In genomic region chr9:18534611-18535010, GRCh38 we compare ENCODE assay signal across 28 cellular contexts.
"Had no signal": no experiment of that assay in that cellular context is flagged by ENCODE, and none has a peak within 500 bp of the region (broad histone marks: within the 10 kb centered on the region; RNA-seq: fewer than 3 reads in every experiment).

No MANE protein-coding gene starts in this region.

- H3K4me1 ChIP-seq: stomach, suprapubic skin, testis, thyroid gland, tibial artery, tibial nerve, transverse colon, upper lobe of right lung, vagina had no signal

- H3K27ac ChIP-seq: stomach, suprapubic skin, testis, thoracic aorta, thyroid gland, tibial artery, tibial nerve, transverse colon, upper lobe of left lung, upper lobe of right lung, uterus, vagina had no signal

- ATAC-seq: stimulated activated effector memory CD8-positive, alpha-beta T cell treated with anti-CD3 and anti-CD28 coated beads, Interleukin-12 subunit alpha, Interleukin-12 subunit beta, amount 100 ng/mL, for 72 hours; stimulated activated memory B cell treated with anti-CD40 and anti-IgM and Interleukin-4, amounts not matched to agents 10 μg/mL and 1 μg/mL and 100 μg/mL, for 72 hours; stimulated activated naive B cell treated with anti-CD40 and anti-IgM and Interleukin-4, amounts not matched to agents 10 μg/mL and 1 μg/mL and 100 μg/mL, for 72 hours; stimulated activated naive CD8-positive, alpha-beta T cell treated with anti-CD3 and anti-CD28 coated beads, Interleukin-15, amount 100 ng/mL, for 72 hours; stimulated activated naive CD8-positive, alpha-beta T cell treated with anti-CD3 and anti-CD28 coated beads, Interleukin-15, Interleukin-2, amounts not matched to agents 100 U/mL and 50 U/mL, for 24 hours; upper lobe of right lung had no signal

- H3K9me3 ChIP-seq: testis, thyroid gland, vagina had no signal

- H3K4me3 Mint-ChIP-seq: stimulated activated effector memory CD8-positive, alpha-beta T cell treated with anti-CD3 and anti-CD28 coated beads, Interleukin-12 subunit alpha, Interleukin-12 subunit beta, amount 100 ng/mL, for 72 hours; stimulated activated memory B cell treated with anti-CD40 and anti-IgM and Interleukin-4, amounts not matched to agents 10 μg/mL and 1 μg/mL and 100 μg/mL, for 72 hours; stimulated activated naive B cell treated with anti-CD40 and anti-IgM and Interleukin-4, amounts not matched to agents 10 μg/mL and 1 μg/mL and 100 μg/mL, for 72 hours; stimulated activated naive CD8-positive, alpha-beta T cell treated with anti-CD3 and anti-CD28 coated beads, Interleukin-15, amount 100 ng/mL, for 72 hours; stimulated activated naive CD8-positive, alpha-beta T cell treated with anti-CD3 and anti-CD28 coated beads, Interleukin-15, Interleukin-2, amounts not matched to agents 100 ng/mL and 50 ng/mL, for 24 hours; type B pancreatic cell had no signal

- DNase-seq: stimulated activated CD4-positive, alpha-beta T cell treated with anti-CD3 and anti-CD28 coated beads, Interleukin-2, amount 100 ng/mL, for 48 hours; stimulated activated CD4-positive, alpha-beta T cell treated with anti-CD3 and anti-CD28 coated beads, Interleukin-4, amount 100 ng/mL, for 1 hour; stimulated activated CD4-positive, alpha-beta T cell treated with anti-CD3 and anti-CD28 coated beads, Interleukin-4, amount 100 ng/mL, for 24 hours; stimulated activated CD4-positive, alpha-beta T cell treated with anti-CD3 and anti-CD28 coated beads, Interleukin-4, amount 100 ng/mL, for 4 hours; stimulated activated CD8-positive, alpha-beta memory T cell treated with anti-CD3 and anti-CD28 coated beads, Interleukin-4, amount 100 ng/mL, for 48 hours; stimulated activated naive B cell treated with anti-CD40 and anti-IgM and Interleukin-4, amounts not matched to agents 10 μg/mL and 1 μg/mL and 100 μg/mL, for 72 hours; stimulated activated naive CD4-positive, alpha-beta T cell; stimulated activated naive CD4-positive, alpha-beta T cell treated with Interleukin-2 at 50 U/mL for 16 hours; stimulated activated naive CD8-positive, alpha-beta T cell treated with anti-CD3 and anti-CD28 coated beads, Interleukin-15, amount 100 ng/mL, for 72 hours; stimulated activated naive CD8-positive, alpha-beta T cell treated with anti-CD3 and anti-CD28 coated beads, Interleukin-15, Interleukin-2, amounts not matched to agents 100 U/mL and 50 U/mL, for 24 hours; stomach; substantia nigra; testis; thyroid gland; tibial artery; transverse colon; trophoblast cell; upper lobe of left lung; upper lobe of right lung; uterus had no signal

- H3K4me3 ChIP-seq: stomach, suprapubic skin, testis, thoracic aorta, thyroid gland, tibial artery, tibial nerve, transverse colon, upper lobe of left lung, upper lobe of right lung, uterus, vagina had no signal

- H3K27ac Mint-ChIP-seq: stimulated activated effector memory CD8-positive, alpha-beta T cell treated with anti-CD3 and anti-CD28 coated beads, Interleukin-12 subunit alpha, Interleukin-12 subunit beta, amount 100 ng/mL, for 72 hours; stimulated activated memory B cell treated with anti-CD40 and anti-IgM and Interleukin-4, amounts not matched to agents 10 μg/mL and 1 μg/mL and 100 μg/mL, for 72 hours; stimulated activated naive B cell treated with anti-CD40 and anti-IgM and Interleukin-4, amounts not matched to agents 10 μg/mL and 1 μg/mL and 100 μg/mL, for 72 hours; stimulated activated naive CD8-positive, alpha-beta T cell treated with anti-CD3 and anti-CD28 coated beads, Interleukin-15, amount 100 ng/mL, for 72 hours; stimulated activated naive CD8-positive, alpha-beta T cell treated with anti-CD3 and anti-CD28 coated beads, Interleukin-15, Interleukin-2, amounts not matched to agents 100 ng/mL and 50 ng/mL, for 24 hours; type B pancreatic cell had no signal

- H3K27me3 Mint-ChIP-seq: stimulated activated memory B cell treated with anti-CD40 and anti-IgM and Interleukin-4, amounts not matched to agents 10 μg/mL and 1 μg/mL and 100 μg/mL, for 72 hours; stimulated activated naive B cell treated with anti-CD40 and anti-IgM and Interleukin-4, amounts not matched to agents 10 μg/mL and 1 μg/mL and 100 μg/mL, for 72 hours; stimulated activated naive CD8-positive, alpha-beta T cell treated with anti-CD3 and anti-CD28 coated beads, Interleukin-15, amount 100 ng/mL, for 72 hours; stimulated activated naive CD8-positive, alpha-beta T cell treated with anti-CD3 and anti-CD28 coated beads, Interleukin-15, Interleukin-2, amounts not matched to agents 100 ng/mL and 50 ng/mL, for 24 hours; type B pancreatic cell had no signal

- H3K4me1 Mint-ChIP-seq: stimulated activated effector memory CD8-positive, alpha-beta T cell treated with anti-CD3 and anti-CD28 coated beads, Interleukin-12 subunit alpha, Interleukin-12 subunit beta, amount 100 ng/mL, for 72 hours; stimulated activated memory B cell treated with anti-CD40 and anti-IgM and Interleukin-4, amounts not matched to agents 10 μg/mL and 1 μg/mL and 100 μg/mL, for 72 hours; stimulated activated naive B cell treated with anti-CD40 and anti-IgM and Interleukin-4, amounts not matched to agents 10 μg/mL and 1 μg/mL and 100 μg/mL, for 72 hours; stimulated activated naive CD8-positive, alpha-beta T cell treated with anti-CD3 and anti-CD28 coated beads, Interleukin-15, amount 100 ng/mL, for 72 hours had no signal

- H3K36me3 ChIP-seq: suprapubic skin, thyroid gland, upper lobe of left lung, upper lobe of right lung, uterus, vagina had no signal

- H3K36me3 Mint-ChIP-seq: stimulated activated effector memory CD8-positive, alpha-beta T cell treated with anti-CD3 and anti-CD28 coated beads, Interleukin-12 subunit alpha, Interleukin-12 subunit beta, amount 100 ng/mL, for 72 hours; stimulated activated memory B cell treated with anti-CD40 and anti-IgM and Interleukin-4, amounts not matched to agents 10 μg/mL and 1 μg/mL and 100 μg/mL, for 72 hours; stimulated activated naive B cell treated with anti-CD40 and anti-IgM and Interleukin-4, amounts not matched to agents 10 μg/mL and 1 μg/mL and 100 μg/mL, for 72 hours had no signal
